Comparison of ENCODE assay signal across 8 cellular contexts in genomic region chr1:11653101-11653601, GRCh38. TPM values are rescaled to one million over a fixed set of nuclear protein-coding genes. Genes with fewer than 3 reads are reported as not detected.
A peak's percentile ranks its signal among the peaks of the same experiment; 100 is the strongest.
DNase-seq lines count a peak whose midpoint lies in the region; ATAC-seq and FAIRE-seq lines count a peak whose summit lies in the region.
"Had no signal": no experiment of that assay in that cellular context is flagged by ENCODE, and none has a peak within 500 bp of the region (broad histone marks: within the 10 kb centered on the region; RNA-seq: fewer than 3 reads in every experiment).

No MANE protein-coding gene starts in this region.

- H3K27me3 ChIP-seq in small intestine (ENCODE audit: control insufficient read depth in 2 of 2, insufficient read depth in 2 of 2, low read length in 2 of 2): no peaks in the 10 kb centered on the region
- H3K27me3 ChIP-seq: adrenal gland had no signal

- no peaks in the 10 kb centered on the region for H3K9me3 ChIP-seq in small intestine (ENCODE audit: control insufficient read depth, low read depth)
- H3K9me3 ChIP-seq: adrenal gland had no signal

- H3K27ac ChIP-seq in small intestine (ENCODE audit: low read depth in 1 of 2, low read length in 1 of 2): peak overlapping the region in 1 of 2 donors; percentile 8
- H3K27ac ChIP-seq: 22Rv1 had no signal

- H3K4me1 ChIP-seq in small intestine (ENCODE audit: control insufficient read depth in 2 of 2, insufficient read depth in 1 of 2, low read depth in 1 of 2, low read length in 1 of 2): peaks cover 0 to 7% of the 10 kb centered on the region in 2 donors

- DNase-seq in DMS53 (lab: John Stamatoyannopoulos, UW) (peak; percentile 49), DMS53 treated with DMSO at 0.1 percent for 48 hours (lab: John Stamatoyannopoulos, UW; ENCODE audit: unreplicated experiment) (no peak), cerebellar cortex (ENCODE audit: low spot score) (peak; percentile 49), small intestine (peak; percentile 86), OCI-M2 (lab: John Stamatoyannopoulos, UW; ENCODE audit: unreplicated experiment) (no peak)

- no peaks in the 10 kb centered on the region for H3K36me3 ChIP-seq in small intestine (ENCODE audit: control insufficient read depth in 2 of 2, insufficient read depth in 2 of 2, low read length in 2 of 2)

- H3K4me3 ChIP-seq in small intestine (ENCODE audit: low read depth in 1 of 2, low read length in 2 of 2): peak overlapping the region in 1 of 2 donors; percentile 75

- no peak for ATAC-seq in HG02938 (IDR thresholded peaks at IDR 0.05; ENCODE audit: unreplicated experiment)

- FAIRE-seq in small intestine (lab: Jason Lieb, UNC): no peak

- 15 to 63% (median 46%) methylated on average over 10 to 12 of the region's 12 CpGs for WGBS in small intestine, 3 donors

RNA-seq across cellular contexts. Expression of gene FBXO2, which starts 1.1 kb away (rescaled TPM):
- polyA plus RNA-seq in small intestine: 10 to 100 TPM in 2 of 3 donors, 1 to 10 TPM in 1; 5.7 to 47.2 (median 43.5) TPM

RNA-seq across cellular contexts. Expression of gene FBXO44, which starts 1.5 kb away (rescaled TPM):
- 10 to 100 TPM; 11.0 to 32.4 (median 24.9) TPM for polyA plus RNA-seq in small intestine

RNA-seq across cellular contexts. Expression of gene FBXO6, which starts 10.8 kb away (rescaled TPM):
- polyA plus RNA-seq in small intestine: 10 to 100 TPM; 10.2 to 41.6 (median 28.1) TPM

RNA-seq across cellular contexts. Expression of gene MAD2L2, which starts 27.8 kb away (rescaled TPM):
- 10 to 100 TPM; 17.2 to 34.6 (median 25.4) TPM for polyA plus RNA-seq in small intestine

RNA-seq across cellular contexts. Expression of gene DRAXIN, which starts 38.4 kb away (rescaled TPM):
- polyA plus RNA-seq in small intestine: under 1 TPM in 1 of 3 donors, not detected in 2; 0.07 TPM

Comparison
In these comparisons a context has a peak if more than half of its experiments do, and no peak if none do; other contexts are left out.
1. DNase-seq: peak in DMS53 (single experiment), cerebellar cortex (single experiment) and small intestine (single experiment); none in DMS53 treated with DMSO at 0.1 percent for 48 hours (single experiment) and OCI-M2 (single experiment).